28 cellular contexts compared by ENCODE assay signal in the genomic region with DNA sequence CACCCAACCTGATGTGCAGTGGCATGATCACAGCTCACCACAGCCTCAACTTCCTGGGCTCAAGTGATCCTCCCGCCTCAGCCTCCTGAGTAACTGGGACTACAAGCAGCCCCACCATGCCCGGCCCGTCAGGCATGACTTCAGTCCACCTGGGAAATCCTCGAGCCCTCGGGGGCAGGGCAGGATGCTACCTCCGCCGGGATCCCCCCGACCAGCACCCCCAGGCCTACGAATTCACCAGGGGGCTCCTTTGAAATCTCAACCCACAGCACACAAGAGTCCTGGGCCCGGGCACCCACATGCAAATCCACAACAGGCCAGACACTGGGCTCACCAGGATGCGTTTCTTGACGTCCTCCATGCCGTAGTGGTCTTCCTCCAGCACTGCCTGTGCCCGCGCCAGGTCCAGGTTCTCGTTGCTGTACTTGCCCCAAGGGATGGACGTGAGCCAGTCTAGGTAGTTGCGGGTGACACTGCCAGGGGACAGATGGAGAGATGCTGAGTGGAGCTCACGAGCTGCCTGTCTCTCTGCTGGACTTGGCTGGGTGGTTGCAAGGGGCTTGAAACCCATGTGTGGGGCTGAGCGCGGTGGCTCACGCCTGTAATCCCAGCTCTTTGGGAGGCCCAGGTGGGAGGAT. TPM values are rescaled to one million over a fixed set of nuclear protein-coding genes. Genes with fewer than 3 reads are reported as not detected.
"Had no signal": no experiment of that assay in that cellular context is flagged by ENCODE, and none has a peak within 500 bp of the region (broad histone marks: within the 10 kb centered on the region; RNA-seq: fewer than 3 reads in every experiment).

No MANE protein-coding gene starts in this region.

- H3K27me3 Mint-ChIP-seq: activated naive CD8-positive, alpha-beta T cell treated with anti-CD3 and anti-CD28 coated beads, Interleukin-2, amount 50 U/mL, for 24 hours had no signal

- H3K4me3 Mint-ChIP-seq: activated naive CD8-positive, alpha-beta T cell treated with anti-CD3 and anti-CD28 coated beads, Interleukin-2, amount 50 U/mL, for 24 hours; activated T-helper 1 cell treated with anti-CD3 and anti-CD28 coated beads, Interleukin-12 subunit alpha, Interleukin-12 subunit beta, Interleukin-2, Interleukin-4 antibody, amounts not matched to agents 30 ng/mL and 10 ng/mL and 1 ng/mL, durations not matched to agents 14 hours and 24 hours and 36 hours; WTC11 had no signal

- H3K4me1 Mint-ChIP-seq: activated naive CD8-positive, alpha-beta T cell treated with anti-CD3 and anti-CD28 coated beads, Interleukin-2, amount 50 U/mL, for 24 hours; WTC11 had no signal

- H3K27ac Mint-ChIP-seq: activated naive CD8-positive, alpha-beta T cell treated with anti-CD3 and anti-CD28 coated beads, Interleukin-2, amount 50 U/mL, for 24 hours; activated T-helper 1 cell treated with anti-CD3 and anti-CD28 coated beads, Interleukin-12 subunit alpha, Interleukin-12 subunit beta, Interleukin-2, Interleukin-4 antibody, amounts not matched to agents 30 ng/mL and 10 ng/mL and 1 ng/mL, durations not matched to agents 14 hours and 24 hours and 36 hours; WTC11 had no signal

- H3K9me3 Mint-ChIP-seq: activated naive CD8-positive, alpha-beta T cell treated with anti-CD3 and anti-CD28 coated beads, Interleukin-2, amount 50 U/mL, for 24 hours; activated T-helper 1 cell treated with anti-CD3 and anti-CD28 coated beads, Interleukin-12 subunit alpha, Interleukin-12 subunit beta, Interleukin-2, Interleukin-4 antibody, amounts not matched to agents 30 ng/mL and 10 ng/mL and 1 ng/mL, durations not matched to agents 14 hours and 24 hours and 36 hours had no signal

- H3K4me3 ChIP-seq: body of pancreas, cardiac muscle cell, heart right ventricle, lower lobe of right lung, mucosa of descending colon, thoracic aorta, upper lobe of left lung had no signal

- H3K27ac ChIP-seq: body of pancreas, cardiac muscle cell, heart right ventricle, lower lobe of right lung, thoracic aorta, upper lobe of left lung had no signal

- H3K27me3 ChIP-seq: body of pancreas, cardiac muscle cell, heart right ventricle, upper lobe of left lung had no signal

- H3K9me3 ChIP-seq: body of pancreas, heart right ventricle, lower lobe of right lung, mucosa of descending colon, thoracic aorta, upper lobe of left lung had no signal

- ATAC-seq: activated naive CD8-positive, alpha-beta T cell treated with anti-CD3 and anti-CD28 coated beads, Interleukin-2, amount 50 U/mL, for 24 hours; body of pancreas; heart right ventricle; lower lobe of right lung; mucosa of descending colon; WTC11 had no signal

- DNase-seq: activated CD4-positive, alpha-beta T cell treated with anti-CD3 and anti-CD28 coated beads, Interleukin-2, amount 50 U/mL, for 4 hours; activated gamma-delta T cell; activated naive CD4-positive, alpha-beta T cell treated with anti-CD3 and anti-CD28 coated beads, Interleukin-2, amount 50 U/mL, for 16 hours; activated naive CD8-positive, alpha-beta T cell treated with anti-CD3 and anti-CD28 coated beads, Interleukin-2, amount 50 U/mL, for 24 hours; body of pancreas; dermis blood vessel endothelial cell; effector CD8-positive, alpha-beta T cell; erythroblast; foreskin fibroblast; heart right ventricle; kidney; lower lobe of right lung; mesendoderm; occipital lobe; stimulated activated CD4-positive, alpha-beta T cell treated with anti-CD3 and anti-CD28 coated beads, Interleukin-2, amount 100 ng/mL, for 48 hours; stimulated activated CD8-positive, alpha-beta memory T cell treated with anti-CD3 and anti-CD28 coated beads, Interleukin-4, amount 100 ng/mL, for 48 hours; stimulated activated naive CD4-positive, alpha-beta T cell treated with Interleukin-2 at 50 U/mL for 16 hours; T-helper 1 cell; T-helper 9 cell had no signal

- H3K4me1 ChIP-seq: body of pancreas, heart right ventricle, lower lobe of right lung, upper lobe of left lung had no signal

RNA-seq across cellular contexts. Expression of a gene that starts 19.9 kb away (rescaled TPM):
- total RNA-seq: activated CD8-positive, alpha-beta memory T cell treated with anti-CD3 and anti-CD28 coated beads for 36 hours; activated T-helper 1 cell treated with anti-CD3 and anti-CD28 coated beads, Interleukin-12 subunit alpha, Interleukin-12 subunit beta, Interleukin-2, Interleukin-4 antibody, amounts not matched to agents 30 ng/mL and 10 ng/mL and 1 ng/mL, durations not matched to agents 14 hours and 24 hours and 36 hours; body of pancreas; cardiac muscle cell; dermis blood vessel endothelial cell; fibroblast of lung; heart right ventricle; kidney; mucosa of descending colon; occipital lobe had no signal
- polyA plus RNA-seq: cardiac muscle cell, fibroblast of lung, heart right ventricle, neural cell had no signal
